ENCODE assay signal across 17 cellular contexts in the genomic region with DNA sequence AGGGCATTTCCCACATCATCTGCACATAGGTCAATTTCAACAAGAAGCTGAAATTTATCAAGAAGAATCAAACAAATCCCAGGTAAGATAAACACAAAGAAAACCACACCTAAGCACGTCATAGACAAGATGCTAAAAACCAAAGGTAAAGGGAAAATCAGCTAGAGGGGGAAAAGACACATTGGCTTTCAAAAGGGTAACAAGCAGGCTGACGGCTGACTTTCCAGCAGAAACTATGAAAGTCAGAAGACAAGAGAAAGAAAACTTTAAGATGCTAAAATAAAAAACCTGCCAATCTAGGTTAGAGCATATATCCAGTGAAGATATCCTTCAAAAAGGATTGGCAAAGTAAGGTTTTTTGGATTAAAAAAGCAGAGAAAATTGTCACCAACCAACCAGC.
"Had no signal": no experiment of that assay in that cellular context is flagged by ENCODE, and none has a peak within 500 bp of the region (broad histone marks: within the 10 kb centered on the region; RNA-seq: fewer than 3 reads in every experiment).

No MANE protein-coding gene starts in this region.

- H3K36me3 ChIP-seq: WERI-Rb-1 had no signal

- H3K4me2 ChIP-seq: smooth muscle cell had no signal

- ATAC-seq: activated CD8-positive, alpha-beta T cell treated with anti-CD3 and anti-CD28 coated beads, Interleukin-2, amount 10 ng/mL, durations not matched to agents 7 days and 5 days; left colon; natural killer cell treated with Interleukin-12 subunit alpha and Interleukin-12 subunit beta and Interleukin-15 and Interleukin-18, amount 100 ng/mL, for 72 hours; right cardiac atrium had no signal

- H3K4me3 ChIP-seq: coronary artery, smooth muscle cell had no signal

- DNase-seq: activated CD4-positive, alpha-beta T cell treated with anti-CD3 and anti-CD28 coated beads for 48 hours; activated CD8-positive, alpha-beta memory T cell treated with anti-CD3 and anti-CD28 coated beads, Interleukin-2, amount 50 U/mL, for 48 hours; activated CD8-positive, alpha-beta T cell treated with anti-CD3 and anti-CD28 coated beads, Interleukin-2, amount 10 ng/mL, durations not matched to agents 7 days and 5 days; activated naive CD4-positive, alpha-beta T cell; effector CD8-positive, alpha-beta T cell; foreskin fibroblast; glutamatergic neuron; left colon; nucleus accumbens; right cardiac atrium; T-helper 9 cell; trophoblast cell; WERI-Rb-1 had no signal

- H3K27ac ChIP-seq: coronary artery, epithelial cell of prostate, WERI-Rb-1 had no signal
